Comparison of ENCODE assay signal across 27 cellular contexts in the genomic region with DNA sequence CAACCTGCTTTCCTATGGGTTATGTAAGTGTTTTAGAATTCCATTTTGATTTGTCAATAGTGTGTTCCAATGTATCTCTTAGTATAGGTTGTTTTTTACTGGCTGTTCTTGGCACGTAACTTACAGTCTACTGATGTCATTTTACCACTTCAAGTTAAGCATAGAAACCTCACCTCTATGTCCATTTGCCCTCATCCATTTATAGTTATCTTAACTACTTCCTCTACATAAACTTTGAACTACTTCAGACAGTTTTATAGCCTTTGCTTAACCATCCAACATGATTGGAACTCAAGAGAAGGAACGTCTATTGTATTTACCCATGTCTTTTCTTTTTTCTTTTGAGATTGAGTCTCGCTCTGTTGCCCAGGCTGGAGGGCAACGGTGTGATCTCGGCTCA.
"Had no signal": no experiment of that assay in that cellular context is flagged by ENCODE, and none has a peak within 500 bp of the region (broad histone marks: within the 10 kb centered on the region; RNA-seq: fewer than 3 reads in every experiment).

No MANE protein-coding gene starts in this region.

- H3K4me1 ChIP-seq: left ventricle myocardium inferior, pancreas, prostate gland, stomach, testis, thyroid gland, transverse colon, upper lobe of left lung, vagina had no signal

- H3K4me1 Mint-ChIP-seq: immature natural killer cell; mesothelial cell of epicardium; naive thymus-derived CD4-positive, alpha-beta T cell had no signal

- H3K27me3 Mint-ChIP-seq: naive thymus-derived CD4-positive, alpha-beta T cell; natural killer cell treated with Interleukin-12 subunit alpha and Interleukin-12 subunit beta and Interleukin-15 and Interleukin-18, amount 100 ng/mL, for 72 hours; stimulated activated naive B cell treated with anti-CD40 and anti-IgM and Interleukin-4, amounts not matched to agents 10 μg/mL and 1 μg/mL and 100 μg/mL, for 72 hours had no signal

- ATAC-seq: naive thymus-derived CD4-positive, alpha-beta T cell; natural killer cell treated with Interleukin-12 subunit alpha and Interleukin-12 subunit beta and Interleukin-15 and Interleukin-18, amount 100 ng/mL, for 72 hours; pancreas; right cardiac atrium; sciatic nerve; stimulated activated naive B cell treated with anti-CD40 and anti-IgM and Interleukin-4, amounts not matched to agents 10 μg/mL and 1 μg/mL and 100 μg/mL, for 72 hours; stimulated activated naive CD8-positive, alpha-beta T cell treated with anti-CD3 and anti-CD28 coated beads, Interleukin-15, Interleukin-2, amounts not matched to agents 100 U/mL and 50 U/mL, for 24 hours had no signal

- H3K27ac Mint-ChIP-seq: immature natural killer cell; mesothelial cell of epicardium; naive thymus-derived CD4-positive, alpha-beta T cell; natural killer cell treated with Interleukin-12 subunit alpha and Interleukin-12 subunit beta and Interleukin-15 and Interleukin-18, amount 100 ng/mL, for 72 hours; stimulated activated naive B cell treated with anti-CD40 and anti-IgM and Interleukin-4, amounts not matched to agents 10 μg/mL and 1 μg/mL and 100 μg/mL, for 72 hours had no signal

- H3K36me3 ChIP-seq: pancreas, prostate gland, transverse colon, vagina had no signal

- H3K4me3 ChIP-seq: left ventricle myocardium inferior, lung, pancreas, prostate gland, skin epidermis, stomach, testis, thyroid gland, transverse colon, upper lobe of left lung, vagina had no signal

- H3K27ac ChIP-seq: left ventricle myocardium inferior, pancreas, prostate gland, skin epidermis, stomach, testis, thyroid gland, transverse colon, upper lobe of left lung, vagina had no signal

- H3K9me3 Mint-ChIP-seq: natural killer cell treated with Interleukin-12 subunit alpha and Interleukin-12 subunit beta and Interleukin-15 and Interleukin-18, amount 100 ng/mL, for 72 hours had no signal

- H3K9me3 ChIP-seq: pancreas, prostate gland, stomach, testis, thyroid gland, transverse colon, upper lobe of left lung, vagina had no signal

- DNase-seq: hypothalamus; immature natural killer cell; kidney; left ventricle myocardium inferior; mesendoderm; naive thymus-derived CD4-positive, alpha-beta T cell; pancreas; retina; right cardiac atrium; stimulated activated CD4-positive, alpha-beta T cell treated with anti-CD3 and anti-CD28 coated beads, Interleukin-12 subunit alpha, Interleukin-12 subunit beta, amount 100 ng/mL, for 4 hours; stimulated activated CD4-positive, alpha-beta T cell treated with anti-CD3 and anti-CD28 coated beads, Interleukin-15, amount 100 ng/mL, for 24 hours; stimulated activated CD4-positive, alpha-beta T cell treated with anti-CD3 and anti-CD28 coated beads, Interleukin-2, amount 100 ng/mL, for 24 hours; stimulated activated CD4-positive, alpha-beta T cell treated with anti-CD3 and anti-CD28 coated beads, Interleukin-4, amount 100 ng/mL, for 1 hour; stimulated activated naive B cell treated with anti-CD40 and anti-IgM and Interleukin-4, amounts not matched to agents 10 μg/mL and 1 μg/mL and 100 μg/mL, for 72 hours; stimulated activated naive CD8-positive, alpha-beta T cell treated with anti-CD3 and anti-CD28 coated beads, Interleukin-15, Interleukin-2, amounts not matched to agents 100 U/mL and 50 U/mL, for 24 hours; stomach; testis; thyroid gland; transverse colon; upper lobe of left lung had no signal

- H3K4me3 Mint-ChIP-seq: immature natural killer cell; mesothelial cell of epicardium; natural killer cell treated with Interleukin-12 subunit alpha and Interleukin-12 subunit beta and Interleukin-15 and Interleukin-18, amount 100 ng/mL, for 72 hours; stimulated activated naive B cell treated with anti-CD40 and anti-IgM and Interleukin-4, amounts not matched to agents 10 μg/mL and 1 μg/mL and 100 μg/mL, for 72 hours had no signal
